ENCODE assay signal across 10 cellular contexts in the genomic region with DNA sequence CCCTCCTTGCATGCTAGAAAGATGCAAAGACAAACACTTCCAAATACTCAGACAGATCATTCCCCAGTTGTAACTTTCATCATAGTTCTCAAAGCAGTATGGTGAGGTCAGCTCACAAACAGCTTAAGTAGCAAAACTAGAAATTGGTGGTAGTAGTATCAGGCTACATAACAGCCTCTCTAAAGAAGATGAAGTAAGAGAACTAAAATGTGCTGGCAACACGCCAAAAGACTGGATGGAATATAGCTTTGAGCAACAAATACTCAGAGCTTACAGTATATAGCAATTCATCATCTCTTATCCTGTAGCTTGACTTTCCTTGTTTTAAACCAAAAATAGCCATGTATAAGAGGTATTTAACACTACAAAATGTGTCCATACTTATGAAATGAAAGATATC. TPM values are rescaled to one million over a fixed set of nuclear protein-coding genes. Genes with fewer than 3 reads are reported as not detected.
DNase-seq lines count a peak whose midpoint lies in the region; ATAC-seq and TF ChIP-seq lines count a peak whose summit lies in the region.
"Had no signal": no experiment of that assay in that cellular context is flagged by ENCODE, and none has a peak within 500 bp of the region (broad histone marks: within the 10 kb centered on the region; RNA-seq: fewer than 3 reads in every experiment).

No MANE protein-coding gene starts in this region.

- H3K9me3 Mint-ChIP-seq in chondrocyte (ENCODE audit: low read depth) (no peaks in the 10 kb centered on the region), Caco-2 (ENCODE audit: unreplicated experiment) (no peaks in the 10 kb centered on the region)
- no peaks in the 10 kb centered on the region for H3K9me3 Mint-ChIP-seq in stimulated activated naive CD8-positive, alpha-beta T cell treated with anti-CD3 and anti-CD28 coated beads, Interleukin-15, amount 100 ng/mL, for 72 hours
- H3K9me3 Mint-ChIP-seq: naive thymus-derived CD8-positive, alpha-beta T cell had no signal

- ATAC-seq in stimulated activated naive CD8-positive, alpha-beta T cell treated with anti-CD3 and anti-CD28 coated beads, Interleukin-15, amount 100 ng/mL, for 72 hours = no peak
- ATAC-seq: naive thymus-derived CD8-positive, alpha-beta T cell had no signal

- no peak overlapping the region for H3K4me3 ChIP-seq in Caco-2 (ENCODE audit: low read depth, low read length)
- H3K4me3 ChIP-seq: BLaER1 treated with 17β-estradiol and CSF1 and Interleukin-3, amounts not matched to agents 10 nM and 100 nM had no signal

- H3K9me3 ChIP-seq in Caco-2 = no peaks in the 10 kb centered on the region
- H3K9me3 ChIP-seq: BLaER1 treated with 17β-estradiol and CSF1 and Interleukin-3, amounts not matched to agents 10 nM and 100 nM had no signal

- peak overlapping the region; percentile 89 for H3K27ac Mint-ChIP-seq in chondrocyte (ENCODE audit: unreplicated experiment)
- H3K27ac Mint-ChIP-seq in stimulated activated naive CD8-positive, alpha-beta T cell treated with anti-CD3 and anti-CD28 coated beads, Interleukin-15, amount 100 ng/mL, for 72 hours = no peak overlapping the region
- no peak overlapping the region for H3K27ac Mint-ChIP-seq in Caco-2 (ENCODE audit: unreplicated experiment)

- peak; percentile 2 for DNase-seq in NCI-H2227 (lab: John Stamatoyannopoulos, UW; ENCODE audit: unreplicated experiment)
- DNase-seq in NCI-H2227 treated with DMSO at 0.1 percent for 48 hours (lab: John Stamatoyannopoulos, UW) = no peak
- peak; percentile 54 for DNase-seq in NCI-H2029 treated with DMSO at 0.1 percent for 48 hours (lab: John Stamatoyannopoulos, UW)
- DNase-seq in chondrocyte (ENCODE audit: low spot score) = no peak
- DNase-seq in non-pigmented ciliary epithelial cell (ENCODE audit: low read depth) = peak; percentile 98
- no peak for DNase-seq in globus pallidus (ENCODE audit: low spot score)
- no peak for DNase-seq in stimulated activated naive CD8-positive, alpha-beta T cell treated with anti-CD3 and anti-CD28 coated beads, Interleukin-15, amount 100 ng/mL, for 72 hours
- no peak for DNase-seq in Caco-2

- H3K36me3 ChIP-seq in Caco-2 (ENCODE audit: control insufficient read depth, insufficient read depth, low read length) = peaks cover 1% of the 10 kb centered on the region; the same call in 1 of the 2 replicates

- peaks cover 3% of the 10 kb centered on the region for H3K36me3 Mint-ChIP-seq in chondrocyte (ENCODE audit: low read depth)
- peaks cover 22% of the 10 kb centered on the region for H3K36me3 Mint-ChIP-seq in Caco-2 (ENCODE audit: insufficient read depth, unreplicated experiment)

- H3K4me1 ChIP-seq in Caco-2 = peaks cover 58% of the 10 kb centered on the region

- peaks cover 89% of the 10 kb centered on the region for H3K4me1 Mint-ChIP-seq in chondrocyte (ENCODE audit: low read depth)
- peaks cover 41% of the 10 kb centered on the region for H3K4me1 Mint-ChIP-seq in stimulated activated naive CD8-positive, alpha-beta T cell treated with anti-CD3 and anti-CD28 coated beads, Interleukin-15, amount 100 ng/mL, for 72 hours
- H3K4me1 Mint-ChIP-seq in Caco-2 (ENCODE audit: low read depth, unreplicated experiment) = peaks cover 36% of the 10 kb centered on the region

- H3K4me3 Mint-ChIP-seq in chondrocyte (ENCODE audit: unreplicated experiment) = no peak overlapping the region
- no peak overlapping the region for H3K4me3 Mint-ChIP-seq in stimulated activated naive CD8-positive, alpha-beta T cell treated with anti-CD3 and anti-CD28 coated beads, Interleukin-15, amount 100 ng/mL, for 72 hours
- no peak overlapping the region for H3K4me3 Mint-ChIP-seq in Caco-2 (ENCODE audit: unreplicated experiment)
- H3K4me3 Mint-ChIP-seq: naive thymus-derived CD8-positive, alpha-beta T cell had no signal

- no peaks in the 10 kb centered on the region for H3K27me3 ChIP-seq in Caco-2 (replicated peaks; ENCODE audit: control insufficient read depth, insufficient read depth, low read length)
- H3K27me3 ChIP-seq: BLaER1 treated with 17β-estradiol and CSF1 and Interleukin-3, amounts not matched to agents 10 nM and 100 nM had no signal

- BruUV-seq in Caco-2 (replicated peaks; lab: Mats Ljungman, UMichigan) = no TSS peak

- CTCF ChIA-PET in Caco-2 (lab: Charles Lee) = no interaction called here

- POLR2A ChIA-PET in Caco-2 (lab: Charles Lee) = no interaction called here

- TF ChIP-seq CTCF in chondrocyte (IDR thresholded peaks at IDR 0.05) (no peak), Caco-2 (IDR thresholded peaks at IDR 0.05; ENCODE audit: insufficient read depth in 1 of 2, low read depth in 1 of 2, low read length in 1 of 2, severe bottlenecking in 1 of 2, unreplicated experiment in 1 of 2) (no peak)

- intact Hi-C loops in Caco-2 (cut with micrococcal nuclease; ENCODE audit: unreplicated experiment) = no loop called here

- H3K27me3 Mint-ChIP-seq in chondrocyte (ENCODE audit: low read depth) (no peaks in the 10 kb centered on the region), Caco-2 (ENCODE audit: insufficient read depth, unreplicated experiment) (no peaks in the 10 kb centered on the region)
- H3K27me3 Mint-ChIP-seq in stimulated activated naive CD8-positive, alpha-beta T cell treated with anti-CD3 and anti-CD28 coated beads, Interleukin-15, amount 100 ng/mL, for 72 hours = no peaks in the 10 kb centered on the region
- H3K27me3 Mint-ChIP-seq: naive thymus-derived CD8-positive, alpha-beta T cell had no signal

RNA-seq across cellular contexts. Expression of gene PFDN1, which starts 7.5 kb away (rescaled TPM):
- 44.5 to 50.5 TPM (median 49.0 TPM) in 3 replicates for total RNA-seq in chondrocyte
- total RNA-seq in Caco-2 (2022) = 81.1 and 82.3 TPM in 2 replicates

RNA-seq across cellular contexts. Expression of gene HBEGF, which starts 51.0 kb away (rescaled TPM):
- total RNA-seq in chondrocyte (2.8 to 8.0 TPM (median 7.2 TPM) in 3 replicates), Caco-2 (2022) (5.2 and 5.8 TPM in 2 replicates)

Comparison
In these comparisons a context has a peak if more than half of its experiments do, and no peak if none do; other contexts are left out.
1. DNase-seq: peak in NCI-H2227 (single experiment), NCI-H2029 treated with DMSO at 0.1 percent for 48 hours (single experiment) and non-pigmented ciliary epithelial cell (single experiment); none in NCI-H2227 treated with DMSO at 0.1 percent for 48 hours (single experiment), chondrocyte (single experiment), globus pallidus (single experiment), stimulated activated naive CD8-positive, alpha-beta T cell treated with anti-CD3 and anti-CD28 coated beads, Interleukin-15, amount 100 ng/mL, for 72 hours (0 of 2) and Caco-2 (0 of 2).